Comparison of ENCODE assay signal across 7 cellular contexts in genomic region chr19:36213793-36214387, GRCh38. TPM values are rescaled to one million over a fixed set of nuclear protein-coding genes. Genes with fewer than 3 reads are reported as not detected.
DNase-seq lines count a peak whose midpoint lies in the region; ATAC-seq and TF ChIP-seq lines count a peak whose summit lies in the region.

No MANE protein-coding gene starts in this region.

- H3K36me3 ChIP-seq in psoas muscle (ENCODE audit: insufficient read depth in 1 of 2, low read depth in 1 of 2) = peaks cover 0 to 11% of the 10 kb centered on the region in 2 donors

- no peaks in the 10 kb centered on the region for H3K9me3 ChIP-seq in psoas muscle

- 15 to 20% (median 19%) methylated on average over 15 of the region's 15 CpGs for WGBS in psoas muscle, 3 donors

- H3K4me1 ChIP-seq in psoas muscle = peaks cover 20% of the 10 kb centered on the region

- intact Hi-C loops in psoas muscle (cut with DNase I) = no loop called here

- peak; percentile 58 for DNase-seq in NCI-H69 (lab: John Stamatoyannopoulos, UW)
- DNase-seq in psoas muscle = no peak
- no peak for DNase-seq in NCI-H1048 (lab: John Stamatoyannopoulos, UW)

- ATAC-seq in GM18517 (IDR thresholded peaks at IDR 0.05; ENCODE audit: unreplicated experiment) (peak; percentile 1), esophagus mucosa (peak; percentile 56), psoas muscle (peak in 3 of 4 donors; percentile 7 to 29 (median 9)), GM18502 (IDR thresholded peaks at IDR 0.05; ENCODE audit: poor library complexity, unreplicated experiment) (no peak), HG03571 (IDR thresholded peaks at IDR 0.05; ENCODE audit: unreplicated experiment) (no peak)

- TF ChIP-seq CTCF in psoas muscle (IDR thresholded peaks at IDR 0.05) = no peak

- no peaks in the 10 kb centered on the region for H3K27me3 ChIP-seq in psoas muscle (ENCODE audit: insufficient read depth in 3 of 3, low read length in 2 of 3)

- H3K27ac ChIP-seq in psoas muscle = peak overlapping the region; percentile 93

- H3K4me3 ChIP-seq in psoas muscle = peak overlapping the region; percentile 81

RNA-seq across cellular contexts. Expression of gene ZNF565, which starts 0.6 kb away (rescaled TPM):
- total RNA-seq in esophagus mucosa = 2.1 TPM
- total RNA-seq in psoas muscle = 1 to 10 TPM; 2.5 to 4.1 (median 3.6) TPM
- polyA plus RNA-seq in psoas muscle = 1 to 10 TPM; 3.1 to 6.0 (median 3.6) TPM

RNA-seq across cellular contexts. Expression of gene ZNF146, which starts 1.0 kb away (rescaled TPM):
- total RNA-seq in esophagus mucosa (35.9 TPM), psoas muscle (10 to 100 TPM; 31.2 to 78.4 (median 65.7) TPM)
- polyA plus RNA-seq in psoas muscle = 100 to 1,000 TPM in 1 of 3 donors, 10 to 100 TPM in 2; 30.5 to 114 (median 39.6) TPM

Comparison
In these comparisons a context has a peak if more than half of its experiments do, and no peak if none do; other contexts are left out.
1. ATAC-seq: peak in GM18517 (single experiment), esophagus mucosa (single experiment) and psoas muscle (3 of 4); none in GM18502 (single experiment) and HG03571 (single experiment).